ENCODE assay signal across 9 cellular contexts in the genomic region with DNA sequence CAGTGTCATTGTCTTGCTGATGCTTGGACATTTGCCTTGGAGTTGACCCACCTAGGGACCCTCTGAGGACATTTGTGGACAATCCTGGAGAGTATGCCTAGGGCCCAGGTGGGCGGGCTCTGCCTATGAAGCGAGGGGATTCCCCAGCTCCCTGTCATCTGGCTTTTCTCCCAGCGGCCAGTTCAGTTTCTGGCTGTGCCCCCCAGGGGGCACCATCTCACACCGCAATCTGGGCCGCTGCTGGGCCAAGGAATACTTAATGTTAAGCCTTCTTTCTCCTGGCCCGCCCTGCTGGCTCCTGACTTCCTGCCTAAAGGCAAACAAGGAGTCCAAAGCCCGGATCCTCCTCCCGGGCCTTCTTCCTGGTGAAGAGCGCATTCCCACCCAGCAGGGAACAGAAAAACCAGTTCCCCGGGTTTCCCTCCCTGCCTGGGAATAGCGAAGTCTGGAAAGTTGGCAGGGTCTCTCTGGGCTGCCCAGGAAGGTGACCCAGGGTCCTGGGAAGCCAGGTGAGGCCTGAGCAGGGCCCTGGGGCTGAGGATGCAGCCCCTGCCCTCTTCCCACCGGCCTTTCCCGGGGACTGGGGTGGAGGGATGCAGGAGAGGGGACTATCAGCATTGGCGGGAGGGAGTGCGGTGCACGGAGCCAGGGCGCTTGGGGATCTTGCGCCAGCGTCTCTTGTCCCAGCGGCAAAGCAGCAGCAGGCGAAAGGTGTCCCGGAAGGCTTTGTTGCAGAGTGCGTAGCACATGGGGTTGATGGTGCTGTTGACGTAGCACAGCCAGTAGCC. TPM values are rescaled to one million over a fixed set of nuclear protein-coding genes. Genes with fewer than 3 reads are reported as not detected.
DNase-seq lines count a peak whose midpoint lies in the region; ATAC-seq and TF ChIP-seq lines count a peak whose summit lies in the region.
"Had no signal": no experiment of that assay in that cellular context is flagged by ENCODE, and none has a peak within 500 bp of the region (broad histone marks: within the 10 kb centered on the region; RNA-seq: fewer than 3 reads in every experiment).

No MANE protein-coding gene starts in this region.

- 23 to 77% methylated on average over 4 to 6 of the region's 24 CpGs for WGBS in gastroesophageal sphincter (ENCODE audit: low coverage in 1 of 2), 2 donors

- H3K9me3 Mint-ChIP-seq in osteocyte (ENCODE audit: unreplicated experiment) = no peaks in the 10 kb centered on the region

- no peak overlapping the region for H3K27ac Mint-ChIP-seq in osteocyte (ENCODE audit: unreplicated experiment)

- H3K4me2 ChIP-seq in SU-DHL-6 (ENCODE audit: low read depth, low read length, poor library complexity, severe bottlenecking) = no peak overlapping the region

- H3K4me3 Mint-ChIP-seq in osteocyte (ENCODE audit: unreplicated experiment) = no peak overlapping the region

- no peak overlapping the region for H3K4me3 ChIP-seq in HFF-Myc (replicated peaks; ENCODE audit: low read depth, low read length)
- no peak overlapping the region for H3K4me3 ChIP-seq in SU-DHL-6 (ENCODE audit: insufficient read depth, low read length, poor library complexity, severe bottlenecking)
- H3K4me3 ChIP-seq in gastroesophageal sphincter = no peak overlapping the region

- no peak overlapping the region for H3K9ac ChIP-seq in SU-DHL-6 (ENCODE audit: low read length)

- peaks cover 0 to 24% (median 6%) of the 10 kb centered on the region in 3 donors for H3K4me1 ChIP-seq in gastroesophageal sphincter

- no peak for TF ChIP-seq EP300 in gastroesophageal sphincter (IDR thresholded peaks at IDR 0.05)

- H3K9me2 ChIP-seq in SU-DHL-6 (replicated peaks; ENCODE audit: insufficient read depth, low read length) = no peaks in the 10 kb centered on the region

- H2AFZ ChIP-seq in SU-DHL-6 (ENCODE audit: low read depth, low read length, severe bottlenecking) = no peak overlapping the region

- no peaks in the 10 kb centered on the region for H3K27me3 ChIP-seq in SU-DHL-6 (ENCODE audit: low read length)
- no peaks in the 10 kb centered on the region for H3K27me3 ChIP-seq in gastroesophageal sphincter

- H3K27me3 Mint-ChIP-seq in osteocyte (ENCODE audit: unreplicated experiment) = no peaks in the 10 kb centered on the region

- H3K36me3 Mint-ChIP-seq in osteocyte (ENCODE audit: unreplicated experiment) = no peaks in the 10 kb centered on the region

- H3F3A ChIP-seq in SU-DHL-6 (ENCODE audit: insufficient read depth) = no peaks in the 10 kb centered on the region

- H3K9me3 ChIP-seq in SU-DHL-6 (ENCODE audit: insufficient read depth, low read length) = no peaks in the 10 kb centered on the region
- H3K9me3 ChIP-seq in gastroesophageal sphincter = no peaks in the 10 kb centered on the region

- DNase-seq in COLO829 (ENCODE audit: low spot score) (peak; percentile 89), HFF-Myc (ENCODE audit: extremely low read depth, low read depth) (peak; percentile 42), osteocyte (ENCODE audit: extremely low spot score, unreplicated experiment) (no peak), SKM-1 (lab: John Stamatoyannopoulos, UW; ENCODE audit: unreplicated experiment) (no peak)
- DNase-seq in activated CD4-positive, CD25-positive, alpha-beta regulatory T cell (lab: John Stamatoyannopoulos, UW) = no peak

- ATAC-seq in gastroesophageal sphincter = peak; percentile 60
- no peak for ATAC-seq in GM19324 (IDR thresholded peaks at IDR 0.05; ENCODE audit: low FRiP score, unreplicated experiment)

- H3K36me3 ChIP-seq in SU-DHL-6 (ENCODE audit: low read length) (no peaks in the 10 kb centered on the region), gastroesophageal sphincter (no peaks in the 10 kb centered on the region)

- H3K79me2 ChIP-seq in SU-DHL-6 (ENCODE audit: insufficient read depth, low read length) = no peaks in the 10 kb centered on the region

- H4K20me1 ChIP-seq in SU-DHL-6 (ENCODE audit: low read depth, low read length) = no peaks in the 10 kb centered on the region

- H3K27ac ChIP-seq in SU-DHL-6 (ENCODE audit: low read depth, low read length) (no peak overlapping the region), gastroesophageal sphincter (peak overlapping the region in 3 of 4 donors; percentile 37 to 43 (median 37))

- TF ChIP-seq CTCF in HFF-Myc (IDR thresholded peaks at IDR 0.05; ENCODE audit: low read depth, low read length, missing control alignments) (peak; percentile 76), SU-DHL-6 (IDR thresholded peaks at IDR 0.05; ENCODE audit: insufficient read depth, low read length, poor library complexity, severe bottlenecking) (peak; percentile 53), gastroesophageal sphincter (IDR thresholded peaks at IDR 0.05) (peak in 3 of 4 experiments; percentile 40 to 59 (median 42)), osteocyte (IDR thresholded peaks at IDR 0.05) (peak; percentile 69)

- H3K4me1 Mint-ChIP-seq in osteocyte (ENCODE audit: unreplicated experiment) = peaks cover 11% of the 10 kb centered on the region

- no peak for TF ChIP-seq POLR2A in gastroesophageal sphincter (IDR thresholded peaks at IDR 0.05)

RNA-seq across cellular contexts. Expression of gene CHRM1, which starts 11.9 kb away (rescaled TPM):
- under 1 TPM in 3 of 4 donors, not detected in 1; 0.16 to 0.89 (median 0.27) TPM for total RNA-seq in gastroesophageal sphincter
- total RNA-seq in osteocyte = 0.27 and 0.31 TPM in 2 replicates
- total RNA-seq: skeletal muscle tissue had no signal

RNA-seq across cellular contexts. Expression of gene SLC3A2, which starts 28.6 kb away (rescaled TPM):
- total RNA-seq in gastroesophageal sphincter = 100 to 1,000 TPM in 1 of 4 donors, 10 to 100 TPM in 3; 66.9 to 144 (median 80.2) TPM
- total RNA-seq in osteocyte = 326 and 362 TPM in 2 replicates

Comparison
In these comparisons a context has a peak if more than half of its experiments do, and no peak if none do; other contexts are left out.
1. DNase-seq: peak in COLO829 (single experiment) and HFF-Myc (single experiment); none in osteocyte (single experiment), activated CD4-positive, CD25-positive, alpha-beta regulatory T cell (0 of 4) and SKM-1 (single experiment).
2. Peak in every context shown above with its lines, with median percentiles within 50 percentile points of each other: CTCF ChIP-seq.